Comparison of ENCODE assay signal across 9 cellular contexts in genomic region chr3:8441969-8442559, GRCh38. TPM values are rescaled to one million over a fixed set of nuclear protein-coding genes. Genes with fewer than 3 reads are reported as not detected.
DNase-seq lines count a peak whose midpoint lies in the region; ATAC-seq, FAIRE-seq and TF ChIP-seq lines count a peak whose summit lies in the region.
"Had no signal": no experiment of that assay in that cellular context is flagged by ENCODE, and none has a peak within 500 bp of the region (broad histone marks: within the 10 kb centered on the region; RNA-seq: fewer than 3 reads in every experiment).

No MANE protein-coding gene starts in this region.

- H3K4me3 ChIP-seq in Peyer's patch (no peak overlapping the region), neural cell (ENCODE audit: low read length) (no peak overlapping the region)

- H3K9me3 ChIP-seq in Peyer's patch (no peaks in the 10 kb centered on the region), neural cell (ENCODE audit: low read length) (no peaks in the 10 kb centered on the region)

- ATAC-seq in GM21619 (IDR thresholded peaks at IDR 0.05; ENCODE audit: unreplicated experiment), result no peak

- H3K36me3 ChIP-seq in Peyer's patch (no peaks in the 10 kb centered on the region), neural cell (ENCODE audit: insufficient read depth, low read length) (no peaks in the 10 kb centered on the region)

- no peaks in the 10 kb centered on the region for H4K20me1 ChIP-seq in neural cell (ENCODE audit: insufficient read depth)

- peak overlapping the region in 1 of 4 donors; percentile 80 for H3K27ac ChIP-seq in Peyer's patch
- no peak overlapping the region for H3K27ac ChIP-seq in neural cell (ENCODE audit: low read length)
- H3K27ac ChIP-seq: epithelial cell of prostate had no signal

- peak; percentile 76 for FAIRE-seq in GM12892 (lab: Jason Lieb, UNC)

- DNase-seq in ACHN (peak; percentile 78), GM12892 (ENCODE audit: insufficient read length) (no peak), Peyer's patch (no peak), fibroblast of gingiva (ENCODE audit: low read depth) (peak; percentile 53), NCI-H1694 treated with DMSO at 0.1 percent for 48 hours (lab: John Stamatoyannopoulos, UW) (no peak), GDM1 (lab: John Stamatoyannopoulos, UW) (no peak)

- TF ChIP-seq RAD21 in neural cell (conservative IDR thresholded peaks at IDR 0.05), result peak; percentile 80

- H3K9me2 ChIP-seq in neural cell (ENCODE audit: insufficient read depth, low read length), result no peaks in the 10 kb centered on the region

- H3K79me2 ChIP-seq in neural cell (replicated peaks; ENCODE audit: insufficient read depth, low read length), result no peaks in the 10 kb centered on the region

- H3K27me3 ChIP-seq in Peyer's patch, result no peaks in the 10 kb centered on the region
- no peaks in the 10 kb centered on the region for H3K27me3 ChIP-seq in neural cell (ENCODE audit: insufficient read depth, low read depth, low read length)

- no peak overlapping the region for H2AFZ ChIP-seq in neural cell (ENCODE audit: low read depth, low read length)

- TF ChIP-seq EP300 in neural cell (conservative IDR thresholded peaks at IDR 0.05; ENCODE audit: poor library complexity, severe bottlenecking), result no peak

- H3K4me1 ChIP-seq in Peyer's patch, result peaks cover 0 to 27% (median 0%) of the 10 kb centered on the region in 4 donors

- in situ Hi-C loops in ACHN (cut with HindIII; ENCODE audit: low pct_ligation_motif_present, low pct_unique_long_range_greater_than_20kb, low sequenced_read_pairs), result no loop called here

- peaks cover 6% of the 10 kb centered on the region for H3F3A ChIP-seq in neural cell (ENCODE audit: insufficient read depth, low read length, poor library complexity, severe bottlenecking)

- no peak overlapping the region for H3K9ac ChIP-seq in neural cell (ENCODE audit: low read length)

- H3K4me2 ChIP-seq in neural cell (ENCODE audit: low read length), result no peak overlapping the region

- TF ChIP-seq POLR2A in GM12892 (IDR thresholded peaks at IDR 0.05; ENCODE audit: low read depth, low read length) (no peak), Peyer's patch (IDR thresholded peaks at IDR 0.05) (no peak)

- TF ChIP-seq CTCF in Peyer's patch (IDR thresholded peaks at IDR 0.05) (peak; percentile 8 to 76 (median 64)), neural cell (IDR thresholded peaks at IDR 0.05; ENCODE audit: poor library complexity, severe bottlenecking) (peak; percentile 78)

TF ChIP-seq in neural cell, 6 proteins besides CTCF, POLR2A, EP300 and RAD21:
- no peak for TF ChIP-seq POLR2AphosphoS5 (IDR thresholded peaks at IDR 0.05)
- TF ChIP-seq EZH2 (IDR thresholded peaks at IDR 0.05; ENCODE audit: borderline replicate concordance, insufficient read depth, low read length, poor library complexity, severe bottlenecking), result no peak
- TF ChIP-seq REST (IDR thresholded peaks at IDR 0.05; ENCODE audit: borderline replicate concordance), result peak; percentile 100
- TF ChIP-seq TAF1 (IDR thresholded peaks at IDR 0.05; ENCODE audit: low read depth), result no peak
- no peak for TF ChIP-seq MXI1 (conservative IDR thresholded peaks at IDR 0.05; ENCODE audit: poor library complexity, severe bottlenecking)
- TF ChIP-seq SMC3 (conservative IDR thresholded peaks at IDR 0.05; ENCODE audit: poor library complexity), result peak; percentile 87

RNA-seq across cellular contexts. Expression of gene LMCD1, which starts 59.6 kb away (rescaled TPM):
- polyA plus RNA-seq in GM12892 (2012; ENCODE audit: missing spikeins), result 42.7 TPM
- 10 to 100 TPM in 2 of 4 donors, 1 to 10 TPM in 2; 1.6 to 90.8 (median 12.3) TPM for total RNA-seq in Peyer's patch
- 3.4 and 3.5 TPM in 2 replicates for polyA plus RNA-seq in neural cell
- 0.73 and 1.3 TPM in 2 replicates for polyA minus RNA-seq in neural cell

Comparison
In these comparisons a context has a peak if more than half of its experiments do, and no peak if none do; other contexts are left out.
1. DNase-seq: peak in ACHN (single experiment) and fibroblast of gingiva (single experiment); none in GM12892 (single experiment), Peyer's patch (0 of 3), NCI-H1694 treated with DMSO at 0.1 percent for 48 hours (single experiment) and GDM1 (single experiment).